Comparison of ENCODE assay signal across 11 cellular contexts in the genomic region with DNA sequence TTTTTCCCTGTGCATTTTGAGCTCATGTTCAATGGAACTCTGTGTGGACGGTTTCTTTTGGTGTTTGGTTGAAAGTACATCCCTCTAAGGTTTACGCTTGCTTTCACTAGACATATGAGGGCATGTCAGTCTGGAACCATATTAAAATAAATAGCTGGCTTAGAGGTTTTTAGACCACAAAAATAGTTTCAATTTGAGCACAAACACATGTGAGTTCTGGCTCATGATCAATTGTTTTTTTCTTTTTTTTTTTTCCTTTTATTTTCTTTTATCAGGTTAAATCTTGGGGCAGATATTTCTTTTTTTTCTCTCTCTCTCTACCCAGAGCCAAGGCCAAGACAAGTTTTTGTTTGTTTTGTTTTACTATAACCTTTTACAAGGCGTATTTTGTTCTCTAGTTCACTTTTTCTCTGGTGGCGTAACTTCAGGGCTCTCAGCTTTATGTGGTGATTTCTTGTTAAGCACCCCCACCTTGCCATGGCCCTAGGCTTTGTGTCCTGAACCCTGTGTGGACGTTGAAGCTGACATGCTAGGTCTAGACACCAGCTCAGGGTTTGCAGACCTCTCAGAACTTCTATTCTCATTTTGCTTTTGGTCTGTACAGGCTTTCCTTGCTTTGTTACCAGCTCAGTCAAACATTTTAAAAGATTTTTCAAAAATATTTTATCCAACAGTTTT.
DNase-seq lines count a peak whose midpoint lies in the region; ATAC-seq and TF ChIP-seq lines count a peak whose summit lies in the region.
"Had no signal": no experiment of that assay in that cellular context is flagged by ENCODE, and none has a peak within 500 bp of the region (broad histone marks: within the 10 kb centered on the region; RNA-seq: fewer than 3 reads in every experiment).

No MANE protein-coding gene starts in this region.

- H3K27me3 Mint-ChIP-seq in activated T-cell treated with anti-CD3 and anti-CD28 coated beads, Interleukin-2, amount 50 U/mL, for 4 hours (ENCODE audit: low read depth): no peaks in the 10 kb centered on the region
- H3K27me3 Mint-ChIP-seq in stimulated activated naive CD8-positive, alpha-beta T cell treated with anti-CD3 and anti-CD28 coated beads, Interleukin-15, Interleukin-2, amounts not matched to agents 100 ng/mL and 50 ng/mL, for 24 hours: no peaks in the 10 kb centered on the region
- H3K27me3 Mint-ChIP-seq in H9 (ENCODE audit: low read depth): no peaks in the 10 kb centered on the region

- no peak for TF ChIP-seq CTCF in H9 (conservative IDR thresholded peaks at IDR 0.05)

- no peak overlapping the region for H3T11ph ChIP-seq in H9 (ENCODE audit: low read length)

- H4K91ac ChIP-seq in H9 (ENCODE audit: insufficient read length, low read depth, low read length): no peak overlapping the region

- H2BK15ac ChIP-seq in H9 (ENCODE audit: low read depth, low read length): no peak overlapping the region

- DNase-seq in activated T-cell treated with anti-CD3 and anti-CD28 coated beads, Interleukin-2, amount 50 U/mL, for 4 hours: no peak
- DNase-seq in activated T-cell treated with anti-CD3 and anti-CD28 coated beads for 4 hours (no peak), RPMI7951 (ENCODE audit: low read depth) (peak; percentile 51), retina (no peak), H9 (no peak), inferior parietal cortex (ENCODE audit: extremely low spot score) (no peak)
- DNase-seq: GOT3, lower lobe of right lung, NCI-H2029 had no signal

- H2AFZ ChIP-seq in H9 (ENCODE audit: low read length): no peak overlapping the region

- H3K9me3 ChIP-seq in H9 (ENCODE audit: control insufficient read depth, low read depth, low read length): no peaks in the 10 kb centered on the region
- H3K9me3 ChIP-seq: lower lobe of right lung had no signal

- H3K27ac ChIP-seq in H9 (ENCODE audit: insufficient read length, low read depth, low read length): no peak overlapping the region
- H3K27ac ChIP-seq: lower lobe of right lung had no signal

- H3K23me2 ChIP-seq in H9 (ENCODE audit: insufficient read length, low read depth, low read length, poor library complexity, severe bottlenecking): no peaks in the 10 kb centered on the region

- no peak overlapping the region for H3K4me2 ChIP-seq in H9 (ENCODE audit: insufficient read depth, insufficient read length, low read length)

- no peak overlapping the region for H2BK120ac ChIP-seq in H9 (ENCODE audit: low read depth, low read length, poor library complexity, severe bottlenecking)

- no peak overlapping the region for H3K23ac ChIP-seq in H9 (ENCODE audit: insufficient read length, low read depth, low read length)

- no peak overlapping the region for H3K56ac ChIP-seq in H9 (ENCODE audit: insufficient read length, low read depth, low read length)

- no peak overlapping the region for H3K4ac ChIP-seq in H9 (ENCODE audit: low read depth, low read length)

- no peak overlapping the region for H2BK5ac ChIP-seq in H9 (ENCODE audit: insufficient read length, low read length)

- no peaks in the 10 kb centered on the region for H4K20me1 ChIP-seq in H9 (ENCODE audit: control insufficient read depth, insufficient read depth, insufficient read length)

- no peak overlapping the region for H4K5ac ChIP-seq in H9 (ENCODE audit: insufficient read length, low read depth, low read length)

- no peak overlapping the region for H2BK20ac ChIP-seq in H9 (ENCODE audit: low read depth, low read length, poor library complexity, severe bottlenecking)

- H3K79me1 ChIP-seq in H9 (ENCODE audit: insufficient read depth, low read depth, low read length, poor library complexity, severe bottlenecking): no peaks in the 10 kb centered on the region

- H3K9ac ChIP-seq in H9 (ENCODE audit: extremely low read depth, insufficient read length, low read length): no peak overlapping the region

- H3K4me1 ChIP-seq in H9 (ENCODE audit: insufficient read depth, low read length): no peaks in the 10 kb centered on the region
- H3K4me1 ChIP-seq: lower lobe of right lung had no signal

- H2AK5ac ChIP-seq in H9 (ENCODE audit: insufficient read length, low read length): no peak overlapping the region

- H2BK12ac ChIP-seq in H9 (ENCODE audit: insufficient read length, low read depth, low read length): no peak overlapping the region

- peaks cover 55% of the 10 kb centered on the region for H3K4me1 Mint-ChIP-seq in activated T-cell treated with anti-CD3 and anti-CD28 coated beads, Interleukin-2, amount 50 U/mL, for 4 hours (ENCODE audit: low read depth)
- H3K4me1 Mint-ChIP-seq in stimulated activated naive CD8-positive, alpha-beta T cell treated with anti-CD3 and anti-CD28 coated beads, Interleukin-15, Interleukin-2, amounts not matched to agents 100 ng/mL and 50 ng/mL, for 24 hours (ENCODE audit: low read depth): peaks cover 62% of the 10 kb centered on the region
- peaks cover 8 to 15% of the 10 kb centered on the region in 2 experiments for H3K4me1 Mint-ChIP-seq in H9

- H3K27ac Mint-ChIP-seq in stimulated activated naive CD8-positive, alpha-beta T cell treated with anti-CD3 and anti-CD28 coated beads, Interleukin-15, Interleukin-2, amounts not matched to agents 100 ng/mL and 50 ng/mL, for 24 hours: peak overlapping the region; percentile 64
- H3K27ac Mint-ChIP-seq in H9: no peak overlapping the region

- no peaks in the 10 kb centered on the region for H3K9me3 Mint-ChIP-seq in activated T-cell treated with anti-CD3 and anti-CD28 coated beads, Interleukin-2, amount 50 U/mL, for 4 hours
- no peaks in the 10 kb centered on the region for H3K9me3 Mint-ChIP-seq in stimulated activated naive CD8-positive, alpha-beta T cell treated with anti-CD3 and anti-CD28 coated beads, Interleukin-15, Interleukin-2, amounts not matched to agents 100 ng/mL and 50 ng/mL, for 24 hours
- H3K9me3 Mint-ChIP-seq in H9: no peaks in the 10 kb centered on the region

- H3K79me2 ChIP-seq in H9 (ENCODE audit: insufficient read depth, low read length): no peaks in the 10 kb centered on the region

- no peak overlapping the region for H3K14ac ChIP-seq in H9 (ENCODE audit: insufficient read depth, low read length)

- H3K27me3 ChIP-seq in H9 (ENCODE audit: insufficient read depth, low read length): no peaks in the 10 kb centered on the region

- peak; percentile 32 to 39 for ATAC-seq in activated T-cell treated with anti-CD3 and anti-CD28 coated beads, Interleukin-2, amount 50 U/mL, for 4 hours
- peak; percentile 57 for ATAC-seq in HG02759 (IDR thresholded peaks at IDR 0.05; ENCODE audit: unreplicated experiment)
- ATAC-seq: lower lobe of right lung had no signal

- peaks cover 9% of the 10 kb centered on the region for H3K36me3 Mint-ChIP-seq in activated T-cell treated with anti-CD3 and anti-CD28 coated beads, Interleukin-2, amount 50 U/mL, for 4 hours (ENCODE audit: insufficient read depth)
- H3K36me3 Mint-ChIP-seq in stimulated activated naive CD8-positive, alpha-beta T cell treated with anti-CD3 and anti-CD28 coated beads, Interleukin-15, Interleukin-2, amounts not matched to agents 100 ng/mL and 50 ng/mL, for 24 hours (ENCODE audit: low read depth): no peaks in the 10 kb centered on the region
- H3K36me3 Mint-ChIP-seq in H9 (ENCODE audit: insufficient read depth in 1 of 3, low read depth in 3 of 3): no peaks in the 10 kb centered on the region

- H3K18ac ChIP-seq in H9 (ENCODE audit: insufficient read length, low read depth, low read length): no peak overlapping the region

- H4K8ac ChIP-seq in H9 (replicated peaks; ENCODE audit: insufficient read length, low read depth, low read length): no peak overlapping the region

- no CpG with 5 or more reads among the region's 5 CpGs for WGBS in H9 (ENCODE audit: extremely low coverage, insufficient read length, low lambda C conversion rate)

- H3K4me3 Mint-ChIP-seq in activated T-cell treated with anti-CD3 and anti-CD28 coated beads, Interleukin-2, amount 50 U/mL, for 4 hours: peak overlapping the region; percentile 20
- H3K4me3 Mint-ChIP-seq in stimulated activated naive CD8-positive, alpha-beta T cell treated with anti-CD3 and anti-CD28 coated beads, Interleukin-15, Interleukin-2, amounts not matched to agents 100 ng/mL and 50 ng/mL, for 24 hours: peak overlapping the region; percentile 45
- no peak overlapping the region for H3K4me3 Mint-ChIP-seq in H9

Comparison
In these comparisons a context has a peak if more than half of its experiments do, and no peak if none do; other contexts are left out.
1. H3K4me3 Mint-ChIP-seq: peak in activated T-cell treated with anti-CD3 and anti-CD28 coated beads, Interleukin-2, amount 50 U/mL, for 4 hours (single experiment) and stimulated activated naive CD8-positive, alpha-beta T cell treated with anti-CD3 and anti-CD28 coated beads, Interleukin-15, Interleukin-2, amounts not matched to agents 100 ng/mL and 50 ng/mL, for 24 hours (single experiment); none in H9 (0 of 2).